Comparison of ENCODE assay signal across 1 cellular context in the genomic region with DNA sequence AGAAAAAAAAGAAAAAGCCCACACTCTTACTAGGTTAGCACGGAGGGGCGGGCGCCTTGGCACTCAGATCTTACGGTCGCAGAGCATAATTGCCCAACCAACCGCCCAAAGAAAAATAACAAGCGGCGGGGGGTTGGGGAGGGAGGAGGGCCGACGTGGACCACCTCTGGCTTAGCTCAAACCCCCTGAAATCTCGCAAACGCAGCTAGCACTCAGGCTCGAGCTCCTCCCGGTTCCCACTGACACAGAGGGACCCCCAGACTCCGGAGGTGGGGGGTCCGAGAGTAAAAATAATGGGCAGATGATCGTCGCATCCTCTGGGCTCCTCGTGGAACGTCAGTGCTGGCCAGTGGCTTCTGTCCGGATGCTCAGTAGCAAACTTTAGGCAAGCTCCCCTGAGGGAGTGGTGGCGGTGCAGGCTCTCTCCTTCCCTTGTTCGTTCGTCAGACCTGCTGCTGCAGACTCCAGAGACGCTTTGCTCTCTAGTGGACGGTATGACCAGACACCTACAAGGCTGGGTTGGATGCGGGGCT.
TF ChIP-seq lines count a peak whose summit lies in the region.

No MANE protein-coding gene starts in this region.

TF ChIP-seq in HepG2, 621 proteins besides CTCF, POLR2A, EP300 and RAD21:
- no peak for TF ChIP-seq ELF3 (CRISPR knock-in tag; IDR thresholded peaks at IDR 0.05)
- TF ChIP-seq, protein P1, sequence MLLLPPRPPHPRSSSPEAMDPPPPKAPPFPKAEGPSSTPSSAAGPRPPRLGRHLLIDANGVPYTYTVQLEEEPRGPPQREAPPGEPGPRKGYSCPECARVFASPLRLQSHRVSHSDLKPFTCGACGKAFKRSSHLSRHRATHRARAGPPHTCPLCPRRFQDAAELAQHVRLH (CRISPR knock-in tag; IDR thresholded peaks at IDR 0.05; ENCODE audit: borderline replicate concordance, low read depth): no peak
- TF ChIP-seq SKI (IDR thresholded peaks at IDR 0.05; ENCODE audit: partially characterized antibody): no peak
- no peak for TF ChIP-seq TP53 (CRISPR knock-in tag; conservative IDR thresholded peaks at IDR 0.05)
- no peak for TF ChIP-seq TEAD3 (CRISPR knock-in tag; optimal IDR thresholded peaks at IDR 0.05; ENCODE audit: borderline replicate concordance)
- no peak for TF ChIP-seq HMGA1 (CRISPR knock-in tag; conservative IDR thresholded peaks at IDR 0.05)
- no peak for TF ChIP-seq NR3C1 (CRISPR knock-in tag; IDR thresholded peaks at IDR 0.05)
- no peak for TF ChIP-seq ZZZ3 (CRISPR knock-in tag; IDR thresholded peaks at IDR 0.05; ENCODE audit: borderline replicate concordance)
- TF ChIP-seq CHCHD3 (CRISPR knock-in tag; IDR thresholded peaks at IDR 0.05): no peak
- no peak for TF ChIP-seq GZF1 (CRISPR knock-in tag; IDR thresholded peaks at IDR 0.05)
- TF ChIP-seq JARID2 (CRISPR knock-in tag; IDR thresholded peaks at IDR 0.05; ENCODE audit: insufficient replicate concordance): no peak
- TF ChIP-seq, protein P2, sequence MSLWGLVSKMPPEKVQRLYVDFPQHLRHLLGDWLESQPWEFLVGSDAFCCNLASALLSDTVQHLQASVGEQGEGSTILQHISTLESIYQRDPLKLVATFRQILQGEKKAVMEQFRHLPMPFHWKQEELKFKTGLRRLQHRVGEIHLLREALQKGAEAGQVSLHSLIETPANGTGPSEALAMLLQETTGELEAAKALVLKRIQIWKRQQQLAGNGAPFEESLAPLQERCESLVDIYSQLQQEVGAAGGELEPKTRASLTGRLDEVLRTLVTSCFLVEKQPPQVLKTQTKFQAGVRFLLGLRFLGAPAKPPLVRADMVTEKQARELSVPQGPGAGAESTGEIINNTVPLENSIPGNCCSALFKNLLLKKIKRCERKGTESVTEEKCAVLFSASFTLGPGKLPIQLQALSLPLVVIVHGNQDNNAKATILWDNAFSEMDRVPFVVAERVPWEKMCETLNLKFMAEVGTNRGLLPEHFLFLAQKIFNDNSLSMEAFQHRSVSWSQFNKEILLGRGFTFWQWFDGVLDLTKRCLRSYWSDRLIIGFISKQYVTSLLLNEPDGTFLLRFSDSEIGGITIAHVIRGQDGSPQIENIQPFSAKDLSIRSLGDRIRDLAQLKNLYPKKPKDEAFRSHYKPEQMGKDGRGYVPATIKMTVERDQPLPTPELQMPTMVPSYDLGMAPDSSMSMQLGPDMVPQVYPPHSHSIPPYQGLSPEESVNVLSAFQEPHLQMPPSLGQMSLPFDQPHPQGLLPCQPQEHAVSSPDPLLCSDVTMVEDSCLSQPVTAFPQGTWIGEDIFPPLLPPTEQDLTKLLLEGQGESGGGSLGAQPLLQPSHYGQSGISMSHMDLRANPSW (CRISPR knock-in tag; IDR thresholded peaks at IDR 0.05; ENCODE audit: borderline replicate concordance): no peak
- TF ChIP-seq, protein P3, sequence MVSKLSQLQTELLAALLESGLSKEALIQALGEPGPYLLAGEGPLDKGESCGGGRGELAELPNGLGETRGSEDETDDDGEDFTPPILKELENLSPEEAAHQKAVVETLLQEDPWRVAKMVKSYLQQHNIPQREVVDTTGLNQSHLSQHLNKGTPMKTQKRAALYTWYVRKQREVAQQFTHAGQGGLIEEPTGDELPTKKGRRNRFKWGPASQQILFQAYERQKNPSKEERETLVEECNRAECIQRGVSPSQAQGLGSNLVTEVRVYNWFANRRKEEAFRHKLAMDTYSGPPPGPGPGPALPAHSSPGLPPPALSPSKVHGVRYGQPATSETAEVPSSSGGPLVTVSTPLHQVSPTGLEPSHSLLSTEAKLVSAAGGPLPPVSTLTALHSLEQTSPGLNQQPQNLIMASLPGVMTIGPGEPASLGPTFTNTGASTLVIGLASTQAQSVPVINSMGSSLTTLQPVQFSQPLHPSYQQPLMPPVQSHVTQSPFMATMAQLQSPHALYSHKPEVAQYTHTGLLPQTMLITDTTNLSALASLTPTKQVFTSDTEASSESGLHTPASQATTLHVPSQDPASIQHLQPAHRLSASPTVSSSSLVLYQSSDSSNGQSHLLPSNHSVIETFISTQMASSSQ (IDR thresholded peaks at IDR 0.05; ENCODE audit: low read depth): no peak
- TF ChIP-seq, protein P3 (CRISPR knock-in tag; IDR thresholded peaks at IDR 0.05; ENCODE audit: borderline replicate concordance): no peak
- TF ChIP-seq, protein P4, sequence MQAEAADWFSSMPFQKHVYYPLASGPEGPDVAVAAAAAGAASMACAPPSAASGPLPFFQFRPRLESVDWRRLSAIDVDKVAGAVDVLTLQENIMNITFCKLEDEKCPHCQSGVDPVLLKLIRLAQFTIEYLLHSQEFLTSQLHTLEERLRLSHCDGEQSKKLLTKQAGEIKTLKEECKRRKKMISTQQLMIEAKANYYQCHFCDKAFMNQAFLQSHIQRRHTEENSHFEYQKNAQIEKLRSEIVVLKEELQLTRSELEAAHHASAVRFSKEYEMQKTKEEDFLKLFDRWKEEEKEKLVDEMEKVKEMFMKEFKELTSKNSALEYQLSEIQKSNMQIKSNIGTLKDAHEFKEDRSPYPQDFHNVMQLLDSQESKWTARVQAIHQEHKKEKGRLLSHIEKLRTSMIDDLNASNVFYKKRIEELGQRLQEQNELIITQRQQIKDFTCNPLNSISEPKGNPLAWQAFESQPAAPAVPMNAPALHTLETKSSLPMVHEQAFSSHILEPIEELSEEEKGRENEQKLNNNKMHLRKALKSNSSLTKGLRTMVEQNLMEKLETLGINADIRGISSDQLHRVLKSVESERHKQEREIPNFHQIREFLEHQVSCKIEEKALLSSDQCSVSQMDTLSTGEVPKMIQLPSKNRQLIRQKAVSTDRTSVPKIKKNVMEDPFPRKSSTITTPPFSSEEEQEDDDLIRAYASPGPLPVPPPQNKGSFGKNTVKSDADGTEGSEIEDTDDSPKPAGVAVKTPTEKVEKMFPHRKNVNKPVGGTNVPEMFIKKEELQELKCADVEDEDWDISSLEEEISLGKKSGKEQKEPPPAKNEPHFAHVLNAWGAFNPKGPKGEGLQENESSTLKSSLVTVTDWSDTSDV (CRISPR knock-in tag; IDR thresholded peaks at IDR 0.05): no peak
- TF ChIP-seq ZNF101 (CRISPR knock-in tag; IDR thresholded peaks at IDR 0.05; ENCODE audit: borderline replicate concordance, low read depth): no peak
- TF ChIP-seq ZNF501 (CRISPR knock-in tag; IDR thresholded peaks at IDR 0.05): no peak
TF ChIP-seq in HepG2: peak in this region for 0.
